Comparison of ENCODE assay signal across 17 cellular contexts in genomic region chr2:63425606-63426005, GRCh38.
"Had no signal": no experiment of that assay in that cellular context is flagged by ENCODE, and none has a peak within 500 bp of the region (broad histone marks: within the 10 kb centered on the region; RNA-seq: fewer than 3 reads in every experiment).

No MANE protein-coding gene starts in this region.

- H3K4me1 ChIP-seq: ascending aorta, left lung, sigmoid colon, spleen, thyroid gland, uterus had no signal

- H3K27me3 ChIP-seq: ascending aorta, left lung, sigmoid colon, spleen, thyroid gland, uterus had no signal

- H3K9me3 ChIP-seq: sigmoid colon, thyroid gland, uterus had no signal

- H3K27ac Mint-ChIP-seq: activated CD4-positive, alpha-beta T cell treated with anti-CD3 and anti-CD28 coated beads, Interleukin-2, amount 10 ng/mL, durations not matched to agents 7 days and 5 days; activated CD8-positive, alpha-beta T cell treated with anti-CD3 and anti-CD28 coated beads, Interleukin-2, amount 10 ng/mL, durations not matched to agents 7 days and 5 days; activated naive CD4-positive, alpha-beta T cell treated with anti-CD3 and anti-CD28 coated beads for 36 hours; effector memory CD8-positive, alpha-beta T cell; nephron; stimulated activated naive B cell treated with anti-CD40 and anti-IgM and Interleukin-4, amounts not matched to agents 10 μg/mL and 1 μg/mL and 100 μg/mL, for 72 hours; T-helper 1 cell treated with Interleukin-12 subunit alpha and Interleukin-12 subunit beta and Interleukin-4 antibody, amounts not matched to agents 30 μg/mL and 1 μg/mL, for 36 hours had no signal

- H3K9me3 Mint-ChIP-seq: activated CD4-positive, alpha-beta T cell treated with anti-CD3 and anti-CD28 coated beads, Interleukin-2, amount 10 ng/mL, durations not matched to agents 7 days and 5 days; effector memory CD8-positive, alpha-beta T cell; T-helper 1 cell treated with Interleukin-12 subunit alpha and Interleukin-12 subunit beta and Interleukin-4 antibody, amounts not matched to agents 30 μg/mL and 1 μg/mL, for 36 hours had no signal

- H3K27ac ChIP-seq: ascending aorta, left lung, sigmoid colon, spleen, thyroid gland, uterus had no signal

- ATAC-seq: left lung had no signal

- H3K4me3 ChIP-seq: ascending aorta, left lung, sigmoid colon, spleen, thyroid gland, uterus had no signal

- H3K4me3 Mint-ChIP-seq: activated CD4-positive, alpha-beta T cell treated with anti-CD3 and anti-CD28 coated beads, Interleukin-2, amount 10 ng/mL, durations not matched to agents 7 days and 5 days; activated CD8-positive, alpha-beta T cell treated with anti-CD3 and anti-CD28 coated beads, Interleukin-2, amount 10 ng/mL, durations not matched to agents 7 days and 5 days; activated naive CD4-positive, alpha-beta T cell treated with anti-CD3 and anti-CD28 coated beads for 36 hours; activated T-cell treated with anti-CD3 and anti-CD28 coated beads, Interleukin-2, amount 50 U/mL, for 4 hours; effector memory CD8-positive, alpha-beta T cell; nephron; stimulated activated naive B cell treated with anti-CD40 and anti-IgM and Interleukin-4, amounts not matched to agents 10 μg/mL and 1 μg/mL and 100 μg/mL, for 72 hours; T-helper 1 cell treated with Interleukin-12 subunit alpha and Interleukin-12 subunit beta and Interleukin-4 antibody, amounts not matched to agents 30 μg/mL and 1 μg/mL, for 36 hours had no signal

- DNase-seq: activated CD8-positive, alpha-beta T cell treated with anti-CD3 and anti-CD28 coated beads, Interleukin-2, amount 10 ng/mL, durations not matched to agents 7 days and 5 days; activated naive CD4-positive, alpha-beta T cell treated with anti-CD3 and anti-CD28 coated beads for 36 hours; activated T-cell treated with anti-CD3 and anti-CD28 coated beads, Interleukin-2, amount 50 U/mL, for 4 hours; dermis blood vessel endothelial cell; effector memory CD8-positive, alpha-beta T cell; hippocampal formation; left lung; midbrain; sigmoid colon; spleen; stimulated activated naive B cell treated with anti-CD40 and anti-IgM and Interleukin-4, amounts not matched to agents 10 μg/mL and 1 μg/mL and 100 μg/mL, for 72 hours; thyroid gland; uterus had no signal

- H3K27me3 Mint-ChIP-seq: activated CD4-positive, alpha-beta T cell treated with anti-CD3 and anti-CD28 coated beads, Interleukin-2, amount 10 ng/mL, durations not matched to agents 7 days and 5 days; effector memory CD8-positive, alpha-beta T cell; stimulated activated naive B cell treated with anti-CD40 and anti-IgM and Interleukin-4, amounts not matched to agents 10 μg/mL and 1 μg/mL and 100 μg/mL, for 72 hours had no signal

- H3K4me1 Mint-ChIP-seq: nephron; stimulated activated naive B cell treated with anti-CD40 and anti-IgM and Interleukin-4, amounts not matched to agents 10 μg/mL and 1 μg/mL and 100 μg/mL, for 72 hours had no signal

- H3K36me3 ChIP-seq: ascending aorta, left lung, sigmoid colon, thyroid gland, uterus had no signal
